Comparison of ENCODE assay signal across 25 cellular contexts in the genomic region with DNA sequence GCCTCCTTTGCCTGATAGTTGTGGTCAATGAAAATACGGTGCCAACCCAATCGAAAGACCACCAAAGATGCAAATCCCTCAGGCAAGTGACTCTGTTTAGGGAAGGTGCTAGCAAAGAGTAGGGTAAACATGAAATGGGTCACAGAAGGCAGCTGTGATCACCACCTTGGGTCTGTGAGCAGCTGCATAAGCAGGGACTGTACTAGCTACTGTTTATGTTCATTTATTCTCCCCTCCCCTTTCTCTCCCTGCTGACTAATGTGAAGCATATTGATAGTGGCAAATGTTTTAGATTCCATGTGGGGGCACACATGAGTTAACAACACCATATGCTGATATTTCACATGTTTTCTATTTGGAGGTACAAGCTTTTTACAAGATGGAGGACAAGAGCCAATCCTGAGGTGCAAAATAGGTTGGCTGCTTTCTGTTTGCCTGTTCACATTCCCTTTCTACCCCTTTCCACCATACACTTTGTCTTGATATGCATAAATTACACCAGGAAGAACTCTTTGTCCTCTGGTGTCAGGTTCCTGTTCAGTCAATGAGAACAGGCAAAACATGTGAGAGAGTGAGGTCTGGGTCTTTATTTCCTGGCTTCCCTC.
DNase-seq lines count a peak whose midpoint lies in the region; ATAC-seq and TF ChIP-seq lines count a peak whose summit lies in the region.
"Had no signal": no experiment of that assay in that cellular context is flagged by ENCODE, and none has a peak within 500 bp of the region (broad histone marks: within the 10 kb centered on the region; RNA-seq: fewer than 3 reads in every experiment).

No MANE protein-coding gene starts in this region.

- no peak for ATAC-seq in T-helper 17 cell
- no peak for ATAC-seq in psoas muscle
- ATAC-seq: activated T-cell treated with anti-CD3 and anti-CD28 coated beads, Interleukin-2, amount 50 U/mL, for 4 hours; gastroesophageal sphincter; left cardiac atrium had no signal

- H3K4me1 Mint-ChIP-seq in T-helper 17 cell, result no peaks in the 10 kb centered on the region
- H3K4me1 Mint-ChIP-seq: B cell had no signal

- no peaks in the 10 kb centered on the region for H3K27me3 Mint-ChIP-seq in T-helper 17 cell
- H3K27me3 Mint-ChIP-seq: B cell had no signal

- intact Hi-C loops in psoas muscle (cut with DNase I), result no loop called here

- H3K4me1 ChIP-seq in psoas muscle, result no peaks in the 10 kb centered on the region
- H3K4me1 ChIP-seq: ascending aorta, esophagus muscularis mucosa, gastroesophageal sphincter, spleen, upper lobe of left lung had no signal

- no peak overlapping the region for H3K27ac ChIP-seq in psoas muscle
- H3K27ac ChIP-seq: 22Rv1, ascending aorta, esophagus muscularis mucosa, gastroesophageal sphincter, spleen, upper lobe of left lung had no signal

- no peaks in the 10 kb centered on the region for H3K36me3 Mint-ChIP-seq in T-helper 17 cell (ENCODE audit: low read depth)
- H3K36me3 Mint-ChIP-seq: mesothelial cell of epicardium had no signal

- H3K4me3 Mint-ChIP-seq in T-helper 17 cell, result no peak overlapping the region
- H3K4me3 Mint-ChIP-seq: activated naive CD4-positive, alpha-beta T cell treated with anti-CD3 and anti-CD28 coated beads for 36 hours; activated T-cell treated with anti-CD3 and anti-CD28 coated beads, Interleukin-2, amount 50 U/mL, for 4 hours; B cell; mesothelial cell of epicardium had no signal

- WGBS in psoas muscle, 3 donors, result 88 to 95% (median 90%) methylated on average over 2 of the region's 2 CpGs

- TF ChIP-seq CTCF in psoas muscle (IDR thresholded peaks at IDR 0.05), result no peak

- no peaks in the 10 kb centered on the region for H3K36me3 ChIP-seq in MG63
- H3K36me3 ChIP-seq in psoas muscle (ENCODE audit: insufficient read depth in 1 of 2, low read depth in 1 of 2), result no peaks in the 10 kb centered on the region
- H3K36me3 ChIP-seq: ascending aorta, esophagus muscularis mucosa, gastroesophageal sphincter, spleen, upper lobe of left lung had no signal

- DNase-seq in DMS 273 (lab: John Stamatoyannopoulos, UW; ENCODE audit: unreplicated experiment) (peak; percentile 36), DMS 273 treated with DMSO at 0.1 percent for 48 hours (lab: John Stamatoyannopoulos, UW) (no peak), NCI-H69 (lab: John Stamatoyannopoulos, UW) (peak; percentile 58), iris pigment epithelial cell (ENCODE audit: low read depth) (peak; percentile 26), renal cortical epithelial cell (ENCODE audit: low read depth) (peak; percentile 81), MG63 (no peak), T-helper 17 cell (no peak), psoas muscle (no peak)
- DNase-seq: activated CD4-positive, CD25-positive, alpha-beta regulatory T cell treated with anti-CD3 and anti-CD28 coated beads, Interleukin-2, amount 50 U/mL, for 72 hours; activated naive CD4-positive, alpha-beta T cell treated with anti-CD3 and anti-CD28 coated beads for 36 hours; activated T-cell treated with anti-CD3 and anti-CD28 coated beads, Interleukin-2, amount 50 U/mL, for 4 hours; effector CD8-positive, alpha-beta T cell; HCEC 1CT; left cardiac atrium; NCI-H1436; NCI-H524 treated with DMSO at 0.1 percent for 48 hours; spleen; SW 1271; upper lobe of left lung had no signal

- no peak overlapping the region for H3K27ac Mint-ChIP-seq in T-helper 17 cell
- H3K27ac Mint-ChIP-seq: activated naive CD4-positive, alpha-beta T cell treated with anti-CD3 and anti-CD28 coated beads for 36 hours; B cell; mesothelial cell of epicardium had no signal

- H3K4me3 ChIP-seq in MG63 (no peak overlapping the region), psoas muscle (no peak overlapping the region)
- H3K4me3 ChIP-seq: ascending aorta, esophagus muscularis mucosa, gastroesophageal sphincter, spleen, upper lobe of left lung had no signal

- no peaks in the 10 kb centered on the region for H3K9me3 ChIP-seq in MG63
- H3K9me3 ChIP-seq in T-helper 17 cell (ENCODE audit: control insufficient read depth, low read length, poor library complexity, severe bottlenecking), result no peaks in the 10 kb centered on the region
- no peaks in the 10 kb centered on the region for H3K9me3 ChIP-seq in psoas muscle
- H3K9me3 ChIP-seq: ascending aorta, esophagus muscularis mucosa, gastroesophageal sphincter, spleen, upper lobe of left lung had no signal

- H3K27me3 ChIP-seq in MG63, result no peaks in the 10 kb centered on the region; the same call in 1 of the 2 replicates
- H3K27me3 ChIP-seq in psoas muscle (ENCODE audit: insufficient read depth in 3 of 3, low read length in 2 of 3), result peaks cover 0 to 3% (median 0%) of the 10 kb centered on the region in 3 donors
- H3K27me3 ChIP-seq: ascending aorta, esophagus muscularis mucosa, gastroesophageal sphincter, spleen, upper lobe of left lung had no signal

Comparison
In these comparisons a context has a peak if more than half of its experiments do, and no peak if none do; other contexts are left out.
1. DNase-seq: peak in DMS 273 (single experiment), NCI-H69 (single experiment), iris pigment epithelial cell (single experiment) and renal cortical epithelial cell (single experiment); none in DMS 273 treated with DMSO at 0.1 percent for 48 hours (single experiment), MG63 (single experiment), T-helper 17 cell (0 of 3) and psoas muscle (0 of 2).